Comparison of ENCODE assay signal across 8 cellular contexts in genomic region chr1:30106125-30106524, GRCh38.
DNase-seq lines count a peak whose midpoint lies in the region; ATAC-seq and TF ChIP-seq lines count a peak whose summit lies in the region.

No MANE protein-coding gene starts in this region.

- H3K4me3 ChIP-seq in AG09309 (ENCODE audit: control insufficient read depth, low read depth, low read length) (no peak overlapping the region), HEK293 (ENCODE audit: low read depth, low read length) (no peak overlapping the region), WERI-Rb-1 (ENCODE audit: low read depth, low read length) (no peak overlapping the region), lower leg skin (ENCODE audit: low read depth, poor library complexity, severe bottlenecking) (no peak overlapping the region)

- H3K9me3 ChIP-seq in HEK293 (ENCODE audit: control insufficient read depth, insufficient read depth, low read depth, low read length) (no peaks in the 10 kb centered on the region), WERI-Rb-1 (ENCODE audit: severe bottlenecking) (no peaks in the 10 kb centered on the region)

- H3K36me3 ChIP-seq in HEK293 (ENCODE audit: control insufficient read depth in 2 of 2, insufficient read depth in 1 of 2, low read length in 2 of 2) = no peaks in the 10 kb centered on the region
- H3K36me3 ChIP-seq in WERI-Rb-1 = no peaks in the 10 kb centered on the region

- intact Hi-C loops in lower leg skin (cut with DNase I; ENCODE audit: low total_unique reads) = no loop called here

- CTCF ChIA-PET in HEK293 (lab: Yijun Ruan, JAX) = interaction anchor here (1.1 kb wide), 1 partner anchor 313 kb away, joined by 3 read pairs; no protein-coding TSS in a partner anchor

- peak; percentile 39 for TF ChIP-seq CTCF in AG09309 (IDR thresholded peaks at IDR 0.05; ENCODE audit: control insufficient read depth, insufficient read depth, low read depth, low read length, missing control alignments)
- peak; percentile 57; the same call in 1 of the 2 replicates for TF ChIP-seq CTCF in HEK293 (tag by site-specific recombination; IDR thresholded peaks at IDR 0.05)
- peak; percentile 90 for TF ChIP-seq CTCF in WERI-Rb-1 (IDR thresholded peaks at IDR 0.05; ENCODE audit: low read depth, low read length)
- no peak for TF ChIP-seq CTCF in lower leg skin (IDR thresholded peaks at IDR 0.05)

- ATAC-seq in GM21367 (IDR thresholded peaks at IDR 0.05; ENCODE audit: unreplicated experiment) = no peak
- no peak for ATAC-seq in HG03159 (IDR thresholded peaks at IDR 0.05; ENCODE audit: unreplicated experiment)

- no peaks in the 10 kb centered on the region for H3K27me3 ChIP-seq in WERI-Rb-1 (ENCODE audit: insufficient read depth, low read depth, severe bottlenecking)

- H3K27ac ChIP-seq in HEK293 (ENCODE audit: extremely low read depth, low read depth, low read length) = no peak overlapping the region
- no peak overlapping the region for H3K27ac ChIP-seq in WERI-Rb-1

- WGBS in lower leg skin, 2 donors = 28 to 31% methylated on average over 8 of the region's 8 CpGs

- H3K4me1 ChIP-seq in HEK293 (ENCODE audit: control insufficient read depth, insufficient read depth, low read length) = no peaks in the 10 kb centered on the region

- no peak for TF ChIP-seq POLR2A in lower leg skin (IDR thresholded peaks at IDR 0.05)

- DNase-seq in AG09309 (ENCODE audit: low read depth) (no peak), WERI-Rb-1 (peak; percentile 88), islet precursor cell (peak; percentile 89), dedifferentiated amniotic fluid mesenchymal stem cell (ENCODE audit: extremely low spot score) (no peak), lower leg skin (ENCODE audit: low spot score in 2 of 2) (no peak)

- POLR2A ChIA-PET in HEK293 (lab: Yijun Ruan, JAX) = no interaction called here

TF ChIP-seq in HEK293, 187 proteins besides CTCF, POLR2A, EP300 and RAD21:
- TF ChIP-seq, protein P1, sequence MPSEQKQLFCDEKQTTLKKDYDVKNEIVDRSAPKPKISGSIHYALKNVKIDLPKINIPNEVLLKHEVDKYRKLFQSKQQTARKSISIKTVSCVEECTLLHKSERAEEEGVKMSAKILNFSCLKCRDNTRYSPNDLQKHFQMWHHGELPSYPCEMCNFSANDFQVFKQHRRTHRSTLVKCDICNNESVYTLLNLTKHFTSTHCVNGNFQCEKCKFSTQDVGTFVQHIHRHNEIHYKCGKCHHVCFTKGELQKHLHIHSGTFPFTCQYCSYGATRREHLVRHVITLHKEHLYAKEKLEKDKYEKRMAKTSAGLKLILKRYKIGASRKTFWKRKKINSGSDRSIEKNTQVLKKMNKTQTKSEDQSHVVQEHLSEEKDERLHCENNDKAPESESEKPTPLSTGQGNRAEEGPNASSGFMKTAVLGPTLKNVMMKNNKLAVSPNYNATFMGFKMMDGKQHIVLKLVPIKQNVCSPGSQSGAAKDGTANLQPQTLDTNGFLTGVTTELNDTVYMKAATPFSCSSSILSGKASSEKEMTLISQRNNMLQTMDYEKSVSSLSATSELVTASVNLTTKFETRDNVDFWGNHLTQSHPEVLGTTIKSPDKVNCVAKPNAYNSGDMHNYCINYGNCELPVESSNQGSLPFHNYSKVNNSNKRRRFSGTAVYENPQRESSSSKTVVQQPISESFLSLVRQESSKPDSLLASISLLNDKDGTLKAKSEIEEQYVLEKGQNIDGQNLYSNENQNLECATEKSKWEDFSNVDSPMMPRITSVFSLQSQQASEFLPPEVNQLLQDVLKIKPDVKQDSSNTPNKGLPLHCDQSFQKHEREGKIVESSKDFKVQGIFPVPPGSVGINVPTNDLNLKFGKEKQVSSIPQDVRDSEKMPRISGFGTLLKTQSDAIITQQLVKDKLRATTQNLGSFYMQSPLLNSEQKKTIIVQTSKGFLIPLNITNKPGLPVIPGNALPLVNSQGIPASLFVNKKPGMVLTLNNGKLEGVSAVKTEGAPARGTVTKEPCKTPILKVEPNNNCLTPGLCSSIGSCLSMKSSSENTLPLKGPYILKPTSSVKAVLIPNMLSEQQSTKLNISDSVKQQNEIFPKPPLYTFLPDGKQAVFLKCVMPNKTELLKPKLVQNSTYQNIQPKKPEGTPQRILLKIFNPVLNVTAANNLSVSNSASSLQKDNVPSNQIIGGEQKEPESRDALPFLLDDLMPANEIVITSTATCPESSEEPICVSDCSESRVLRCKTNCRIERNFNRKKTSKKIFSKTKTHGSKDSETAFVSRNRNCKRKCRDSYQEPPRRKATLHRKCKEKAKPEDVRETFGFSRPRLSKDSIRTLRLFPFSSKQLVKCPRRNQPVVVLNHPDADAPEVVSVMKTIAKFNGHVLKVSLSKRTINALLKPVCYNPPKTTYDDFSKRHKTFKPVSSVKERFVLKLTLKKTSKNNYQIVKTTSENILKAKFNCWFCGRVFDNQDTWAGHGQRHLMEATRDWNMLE (tag by site-specific recombination; conservative IDR thresholded peaks at IDR 0.05; ENCODE audit: low read depth) = no peak
- TF ChIP-seq KLF1 (tag by site-specific recombination; IDR thresholded peaks at IDR 0.05) = peak; percentile 29; the same call in 1 of the 2 replicates
TF ChIP-seq in HEK293: peak in this region for 1.

Comparison
In these comparisons a context has a peak if more than half of its experiments do, and no peak if none do; other contexts are left out.
1. DNase-seq: peak in WERI-Rb-1 (single experiment) and islet precursor cell (single experiment); none in AG09309 (single experiment), dedifferentiated amniotic fluid mesenchymal stem cell (single experiment) and lower leg skin (0 of 2).
2. CTCF ChIP-seq: peak in AG09309 (single experiment), HEK293 (single experiment) and WERI-Rb-1 (single experiment); none in lower leg skin (0 of 3).